Comparison of ENCODE assay signal across 8 cellular contexts in genomic region chr18:49487711-49488310, GRCh38. TPM values are rescaled to one million over a fixed set of nuclear protein-coding genes. Genes with fewer than 3 reads are reported as not detected.
DNase-seq lines count a peak whose midpoint lies in the region; ATAC-seq, FAIRE-seq and TF ChIP-seq lines count a peak whose summit lies in the region.

No MANE protein-coding gene starts in this region.

- peaks cover 59% of the 10 kb centered on the region for H3K4me1 Mint-ChIP-seq in activated CD8-positive, alpha-beta memory T cell treated with anti-CD3 and anti-CD28 coated beads, Interleukin-2, amount 10 ng/mL, durations not matched to agents 7 days and 5 days

- CTCF ChIA-PET in activated CD8-positive, alpha-beta memory T cell treated with anti-CD3 and anti-CD28 coated beads, Interleukin-2, amount 10 ng/mL, durations not matched to agents 7 days and 5 days (lab: Charles Lee), result interaction anchor here (1.3 to 2.0 kb wide), 4 partner anchors 7 to 371 kb away, joined by 3 to 7 read pairs (median 6); no protein-coding TSS in a partner anchor

- H3K4me3 ChIP-seq in iPS-18a (ENCODE audit: low read length), result peak overlapping the region; percentile 96

- H3K4me3 Mint-ChIP-seq in activated CD8-positive, alpha-beta memory T cell treated with anti-CD3 and anti-CD28 coated beads, Interleukin-2, amount 10 ng/mL, durations not matched to agents 7 days and 5 days, result peak overlapping the region; percentile 89

- H3K9me3 Mint-ChIP-seq in activated CD8-positive, alpha-beta memory T cell treated with anti-CD3 and anti-CD28 coated beads, Interleukin-2, amount 10 ng/mL, durations not matched to agents 7 days and 5 days (ENCODE audit: low read depth), result no peaks in the 10 kb centered on the region

- TF ChIP-seq CTCF in GM10266 (IDR thresholded peaks at IDR 0.05; ENCODE audit: control insufficient read depth, insufficient read depth, low read depth, missing control alignments) (no peak), GM20000 (IDR thresholded peaks at IDR 0.05; ENCODE audit: extremely low read depth, missing control alignments) (no peak)

- peaks cover 64% of the 10 kb centered on the region for H3K36me3 Mint-ChIP-seq in activated CD8-positive, alpha-beta memory T cell treated with anti-CD3 and anti-CD28 coated beads, Interleukin-2, amount 10 ng/mL, durations not matched to agents 7 days and 5 days

- H3K27me3 Mint-ChIP-seq in activated CD8-positive, alpha-beta memory T cell treated with anti-CD3 and anti-CD28 coated beads, Interleukin-2, amount 10 ng/mL, durations not matched to agents 7 days and 5 days, result no peaks in the 10 kb centered on the region

- no peak for TF ChIP-seq POLR2A in GM12892 (IDR thresholded peaks at IDR 0.05; ENCODE audit: low read depth, low read length)

- peak; percentile 26 for DNase-seq in activated CD4-positive, alpha-beta T cell treated with anti-CD3 and anti-CD28 coated beads for 48 hours
- no peak for DNase-seq in activated CD4-positive, alpha-beta T cell treated with anti-CD3 and anti-CD28 coated beads, Interleukin-2, amount 50 U/mL, for 4 hours
- DNase-seq in activated CD8-positive, alpha-beta memory T cell treated with anti-CD3 and anti-CD28 coated beads, Interleukin-2, amount 10 ng/mL, durations not matched to agents 7 days and 5 days, result no peak
- DNase-seq in GM10266 (ENCODE audit: extremely low spot score) (no peak), GM20000 (ENCODE audit: low spot score) (no peak), GM12892 (ENCODE audit: insufficient read length) (no peak)

- peaks cover 22% of the 10 kb centered on the region for H3K4me1 ChIP-seq in iPS-18a (ENCODE audit: control insufficient read depth, low read depth, low read length)

- H3K9me3 ChIP-seq in iPS-18a (ENCODE audit: control insufficient read depth, low read depth, low read length), result no peaks in the 10 kb centered on the region

- no peaks in the 10 kb centered on the region for H3K27me3 ChIP-seq in iPS-18a (ENCODE audit: control insufficient read depth, insufficient read depth, low read length)

- H3K27ac ChIP-seq in iPS-18a (ENCODE audit: low read length), result no peak overlapping the region
- peak overlapping the region; percentile 88 for H3K27ac ChIP-seq in temporal lobe (ENCODE audit: low read depth, low read length)

- H3K36me3 ChIP-seq in iPS-18a (ENCODE audit: control insufficient read depth, low read depth, low read length), result peaks cover 48% of the 10 kb centered on the region

- peak overlapping the region; percentile 95 for H3K27ac Mint-ChIP-seq in activated CD8-positive, alpha-beta memory T cell treated with anti-CD3 and anti-CD28 coated beads, Interleukin-2, amount 10 ng/mL, durations not matched to agents 7 days and 5 days

- FAIRE-seq in GM12892 (lab: Jason Lieb, UNC), result no peak

- ATAC-seq in activated CD8-positive, alpha-beta memory T cell treated with anti-CD3 and anti-CD28 coated beads, Interleukin-2, amount 10 ng/mL, durations not matched to agents 7 days and 5 days, result no peak

- H3K9ac ChIP-seq in iPS-18a (ENCODE audit: low read length), result peak overlapping the region; percentile 81

RNA-seq across cellular contexts. Expression of gene C18orf32, which starts 0.8 kb away (rescaled TPM):
- total RNA-seq in activated CD8-positive, alpha-beta memory T cell treated with anti-CD3 and anti-CD28 coated beads, Interleukin-2, amount 10 ng/mL, durations not matched to agents 7 days and 5 days, result 10 to 100 TPM; 15.2 to 22.3 TPM
- 34.9 TPM for total RNA-seq in temporal lobe
- polyA plus RNA-seq in GM12892 (2012; ENCODE audit: missing spikeins), result 43.9 TPM

RNA-seq across cellular contexts. Expression of gene RPL17, which starts 4.5 kb away (rescaled TPM):
- 1,000 to 10,000 TPM; 1,233 to 1,399 TPM for total RNA-seq in activated CD8-positive, alpha-beta memory T cell treated with anti-CD3 and anti-CD28 coated beads, Interleukin-2, amount 10 ng/mL, durations not matched to agents 7 days and 5 days
- 922 TPM for total RNA-seq in temporal lobe
- polyA plus RNA-seq in GM12892 (2012; ENCODE audit: missing spikeins), result 4,541 TPM

RNA-seq across cellular contexts. Expression of gene DYM, which starts 27.4 kb away (rescaled TPM):
- total RNA-seq in activated CD8-positive, alpha-beta memory T cell treated with anti-CD3 and anti-CD28 coated beads, Interleukin-2, amount 10 ng/mL, durations not matched to agents 7 days and 5 days, result 10 to 100 TPM; 65.8 to 78.3 TPM
- total RNA-seq in temporal lobe, result 61.5 TPM
- 46.6 TPM for polyA plus RNA-seq in GM12892 (2012; ENCODE audit: missing spikeins)
